ENCODE assay signal across 9 cellular contexts in genomic region chr22:37442537-37442936, GRCh38. TPM values are rescaled to one million over a fixed set of nuclear protein-coding genes. Genes with fewer than 3 reads are reported as not detected.
A peak's percentile ranks its signal among the peaks of the same experiment; 100 is the strongest.
DNase-seq lines count a peak whose midpoint lies in the region; ATAC-seq and TF ChIP-seq lines count a peak whose summit lies in the region.
"Had no signal": no experiment of that assay in that cellular context is flagged by ENCODE, and none has a peak within 500 bp of the region (broad histone marks: within the 10 kb centered on the region; RNA-seq: fewer than 3 reads in every experiment).

No MANE protein-coding gene starts in this region.

- DNase-seq in NOMO-1 (lab: John Stamatoyannopoulos, UW; ENCODE audit: unreplicated experiment in 2 of 2) = peak; percentile 19 to 62
- no peak for DNase-seq in NOMO-1 treated with dmso at 0.1 percent for 144 hours (lab: John Stamatoyannopoulos, UW; ENCODE audit: unreplicated experiment)
- DNase-seq in NCI-H226 = peak; percentile 46
- peak; percentile 27 for DNase-seq in retina
- DNase-seq in hippocampal formation (lab: John Stamatoyannopoulos, UW) = no peak
- no peak for DNase-seq in HuH-7.5 (ENCODE audit: low spot score)
- DNase-seq: NCI-H2227 treated with DMSO at 0.1 percent for 48 hours had no signal

- H3K9me3 Mint-ChIP-seq in brain = peaks cover 8 to 16% (median 12%) of the 10 kb centered on the region in 5 experiments

- H3K36me3 Mint-ChIP-seq in brain = no peaks in the 10 kb centered on the region

- no peak for TF ChIP-seq CTCF in brain (conservative IDR thresholded peaks at IDR 0.05)

- no peak overlapping the region for H3K4me3 Mint-ChIP-seq in brain

- no peak for ATAC-seq in GM18909 (IDR thresholded peaks at IDR 0.05; ENCODE audit: poor library complexity, unreplicated experiment)

- peaks cover 14% of the 10 kb centered on the region for H3K27me3 Mint-ChIP-seq in brain

- peaks cover 35% of the 10 kb centered on the region for H3K4me1 Mint-ChIP-seq in brain

- peak overlapping the region in 3 of 5 experiments; percentile 37 to 87 (median 70) for H3K27ac Mint-ChIP-seq in brain

RNA-seq across cellular contexts. Expression of gene ELFN2, which starts 15.3 kb away (rescaled TPM):
- 3.7 TPM for polyA plus RNA-seq in brain (ENCODE audit: insufficient read depth, low read depth, low replicate concordance)

RNA-seq across cellular contexts. Expression of gene MFNG, which starts 43.6 kb away (rescaled TPM):
- 6.8 TPM for polyA plus RNA-seq in brain (ENCODE audit: insufficient read depth, low read depth, low replicate concordance)

Comparison
In these comparisons a context has a peak if more than half of its experiments do, and no peak if none do; other contexts are left out.
1. DNase-seq: peak in NOMO-1 (2 of 2), NCI-H226 (single experiment) and retina (single experiment); none in NOMO-1 treated with dmso at 0.1 percent for 144 hours (single experiment), hippocampal formation (0 of 2) and HuH-7.5 (single experiment).